ENCODE assay signal across 8 cellular contexts in the genomic region with DNA sequence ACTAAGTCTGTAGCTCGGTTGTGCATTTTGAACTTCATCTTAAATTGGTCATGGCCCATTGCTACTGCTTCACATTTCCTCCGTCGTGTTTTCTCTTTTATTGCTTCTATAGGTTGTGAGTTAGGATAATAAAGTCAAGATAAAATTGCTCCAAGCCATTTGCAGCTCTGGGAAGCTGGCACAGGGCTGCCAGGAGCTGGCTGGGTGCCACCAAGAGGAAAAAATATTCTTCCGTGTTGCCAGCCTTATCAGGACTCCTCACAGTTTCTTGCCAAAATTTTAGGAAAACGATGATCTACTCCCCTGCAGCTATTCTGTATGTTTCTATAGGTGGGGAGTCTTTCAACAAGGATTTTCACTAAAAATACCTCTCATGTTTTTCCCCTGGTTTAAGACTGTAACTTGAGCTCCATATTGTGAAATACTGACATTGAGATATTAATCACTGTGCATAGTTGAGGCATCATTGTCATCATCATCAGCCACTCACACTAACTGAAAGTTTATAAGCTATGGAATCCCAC. TPM values are rescaled to one million over a fixed set of nuclear protein-coding genes. Genes with fewer than 3 reads are reported as not detected.
DNase-seq lines count a peak whose midpoint lies in the region; FAIRE-seq and TF ChIP-seq lines count a peak whose summit lies in the region.

No MANE protein-coding gene starts in this region.

- H3K27ac ChIP-seq in brain microvascular endothelial cell (peak overlapping the region; percentile 52), kidney (ENCODE audit: low read depth in 2 of 2, low read length in 2 of 2) (no peak overlapping the region)

- intact Hi-C loops in kidney (cut with DNase I), result no loop called here

- in situ Hi-C loops in brain microvascular endothelial cell (cut with HindIII; ENCODE audit: low pct_ligation_motif_present, low sequenced_read_pairs), result no loop called here

- no peaks in the 10 kb centered on the region for H3K4me1 ChIP-seq in kidney (ENCODE audit: control insufficient read depth in 1 of 2, insufficient read depth in 1 of 2, low read depth in 1 of 2, low read length in 2 of 2)

- H3K36me3 ChIP-seq in MG63, result no peaks in the 10 kb centered on the region
- H3K36me3 ChIP-seq in brain microvascular endothelial cell (replicated peaks), result no peaks in the 10 kb centered on the region
- H3K36me3 ChIP-seq in kidney (ENCODE audit: control insufficient read depth in 1 of 2, insufficient read depth in 2 of 2, low read length in 2 of 2), result no peaks in the 10 kb centered on the region

- H3K9me3 ChIP-seq in MG63 (no peaks in the 10 kb centered on the region), kidney (ENCODE audit: control insufficient read depth in 1 of 2, low read length in 2 of 2) (no peaks in the 10 kb centered on the region)

- H3K9ac ChIP-seq in kidney (ENCODE audit: low read length in 2 of 2), result no peak overlapping the region

- H3K27me3 ChIP-seq in MG63 (no peaks in the 10 kb centered on the region; the same call in 1 of the 2 replicates), brain microvascular endothelial cell (replicated peaks) (no peaks in the 10 kb centered on the region)

- DNase-seq in Daoy (ENCODE audit: low read depth) (peak; percentile 11), MG63 (peak; percentile 46), brain microvascular endothelial cell (peak; percentile 37), myocyte (ENCODE audit: low read depth) (peak; percentile 30), GM19240 (ENCODE audit: insufficient read length, low spot score) (no peak), erythroblast (lab: John Stamatoyannopoulos, UW) (no peak), NCI-H774 (lab: John Stamatoyannopoulos, UW) (no peak), kidney (no peak)

- TF ChIP-seq CTCF in brain microvascular endothelial cell (IDR thresholded peaks at IDR 0.05; ENCODE audit: low read depth, low read length, missing control alignments) (no peak), kidney (IDR thresholded peaks at IDR 0.05; ENCODE audit: borderline replicate concordance, extremely low read depth, insufficient read depth) (no peak)

- TF ChIP-seq POLR2A in erythroblast (IDR thresholded peaks at IDR 0.05; ENCODE audit: low read length), result no peak

- FAIRE-seq in kidney (lab: Jason Lieb, UNC), result no peak

- H3K4me3 ChIP-seq in MG63 (no peak overlapping the region), brain microvascular endothelial cell (ENCODE audit: low read depth, low read length) (no peak overlapping the region), kidney (ENCODE audit: low read length in 2 of 2) (no peak overlapping the region)

RNA-seq across cellular contexts. Expression of a gene that starts 55.5 kb away (rescaled TPM):
- total RNA-seq in Daoy (2014; rRNA removed; shearing (Covaris generic)), result 14.9 and 25.6 TPM in 2 replicates
- total RNA-seq in MG63 (2014; rRNA removed; shearing (Covaris generic); ENCODE audit: low replicate concordance), result 7.6 and 30.4 TPM in 2 replicates
- total RNA-seq in myocyte (11.8 and 14.9 TPM in 2 replicates), kidney (44.3 TPM)
- 11.3 TPM for polyA plus RNA-seq in myocyte (2012)
- 10.6 TPM for polyA plus RNA-seq in kidney (ENCODE audit: insufficient read depth, low read depth, low replicate concordance)

Comparison
In these comparisons a context has a peak if more than half of its experiments do, and no peak if none do; other contexts are left out.
1. DNase-seq: peak in Daoy (single experiment), MG63 (single experiment), brain microvascular endothelial cell (single experiment) and myocyte (single experiment); none in GM19240 (single experiment), erythroblast (0 of 2), NCI-H774 (single experiment) and kidney (single experiment).